ENCODE assay signal across 8 cellular contexts in the genomic region with DNA sequence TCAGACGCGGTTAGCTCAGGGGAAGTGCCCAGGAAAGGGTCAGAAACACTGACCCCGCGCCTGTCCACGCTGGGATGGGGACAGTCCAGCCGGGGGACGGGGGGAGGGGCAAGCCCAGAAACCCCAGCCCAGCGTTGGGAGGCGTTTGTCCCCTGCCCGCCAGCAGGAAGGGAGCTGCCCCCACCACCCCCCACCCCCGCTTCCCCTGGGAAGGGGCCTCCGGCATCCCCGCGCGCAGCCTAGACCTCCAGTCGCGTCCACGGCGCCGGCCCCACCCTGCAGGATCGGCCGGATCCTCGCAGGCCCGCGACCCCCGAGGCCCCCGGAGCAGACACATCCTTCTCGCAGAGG. TPM values are rescaled to one million over a fixed set of nuclear protein-coding genes. Genes with fewer than 3 reads are reported as not detected.
DNase-seq lines count a peak whose midpoint lies in the region; ATAC-seq and TF ChIP-seq lines count a peak whose summit lies in the region.

No MANE protein-coding gene starts in this region.

- in situ Hi-C loops in GM13977 (cut with MboI; ENCODE audit: low pct_unique_long_range_greater_than_20kb, low sequenced_read_pairs, unreplicated experiment) = no loop called here

- peaks cover 3% of the 10 kb centered on the region for H3K36me3 Mint-ChIP-seq in activated CD4-positive, alpha-beta T cell treated with anti-CD3 and anti-CD28 coated beads for 36 hours (ENCODE audit: low read depth)
- peaks cover 7% of the 10 kb centered on the region for H3K36me3 Mint-ChIP-seq in activated T-helper 2 cell treated with anti-CD3 and anti-CD28 coated beads, Interferon-gamma antibody, Interleukin-2, Interleukin-4, amounts not matched to agents 10 μg/mL and 5 μg/mL and 100 μg/mL, durations not matched to agents 14 hours and 24 hours and 36 hours (ENCODE audit: low read depth)

- no peak for TF ChIP-seq CTCF in GM13977 (IDR thresholded peaks at IDR 0.05; ENCODE audit: extremely low read depth, insufficient read depth, missing control alignments)

- intact Hi-C loops in activated CD4-positive, alpha-beta T cell treated with anti-CD3 and anti-CD28 coated beads for 36 hours (cut with DNase I, micrococcal nuclease) = loop anchor here in 1 of 2 experiments (1.0 kb wide), 2 partner anchors 23 to 34 kb away; a partner anchor contains a TSS
- intact Hi-C loops in activated T-helper 2 cell treated with anti-CD3 and anti-CD28 coated beads, Interferon-gamma antibody, Interleukin-2, Interleukin-4, amounts not matched to agents 10 μg/mL and 5 μg/mL and 100 μg/mL, durations not matched to agents 14 hours and 24 hours and 36 hours (cut with micrococcal nuclease) = no loop called here

- H3K27ac Mint-ChIP-seq in activated CD4-positive, alpha-beta T cell treated with anti-CD3 and anti-CD28 coated beads for 36 hours = peak overlapping the region; percentile 74
- H3K27ac Mint-ChIP-seq in activated T-helper 2 cell treated with anti-CD3 and anti-CD28 coated beads, Interferon-gamma antibody, Interleukin-2, Interleukin-4, amounts not matched to agents 10 μg/mL and 5 μg/mL and 100 μg/mL, durations not matched to agents 14 hours and 24 hours and 36 hours = no peak overlapping the region

- CTCF ChIA-PET in activated CD4-positive, alpha-beta T cell treated with anti-CD3 and anti-CD28 coated beads for 36 hours (lab: Charles Lee) = interaction anchor here (0.7 to 3.4 kb wide), 7 partner anchors 10 to 359 kb away, joined by 3 to 10 read pairs (median 4); a partner anchor contains a TSS

- POLR2A ChIA-PET in activated CD4-positive, alpha-beta T cell treated with anti-CD3 and anti-CD28 coated beads for 36 hours (lab: Charles Lee) = interaction anchor here (1.2 kb wide), 1 partner anchor 22 kb away, joined by 3 read pairs; a partner anchor contains a TSS

- H3K4me3 Mint-ChIP-seq in activated CD4-positive, alpha-beta T cell treated with anti-CD3 and anti-CD28 coated beads for 36 hours = peak overlapping the region; percentile 80
- H3K4me3 Mint-ChIP-seq in activated T-helper 2 cell treated with anti-CD3 and anti-CD28 coated beads, Interferon-gamma antibody, Interleukin-2, Interleukin-4, amounts not matched to agents 10 μg/mL and 5 μg/mL and 100 μg/mL, durations not matched to agents 14 hours and 24 hours and 36 hours (ENCODE audit: low read depth) = peak overlapping the region; percentile 77

- H3K9me3 Mint-ChIP-seq in activated CD4-positive, alpha-beta T cell treated with anti-CD3 and anti-CD28 coated beads for 36 hours (ENCODE audit: low read depth) = no peaks in the 10 kb centered on the region
- H3K9me3 Mint-ChIP-seq in activated T-helper 2 cell treated with anti-CD3 and anti-CD28 coated beads, Interferon-gamma antibody, Interleukin-2, Interleukin-4, amounts not matched to agents 10 μg/mL and 5 μg/mL and 100 μg/mL, durations not matched to agents 14 hours and 24 hours and 36 hours = no peaks in the 10 kb centered on the region

- H3K27me3 Mint-ChIP-seq in activated CD4-positive, alpha-beta T cell treated with anti-CD3 and anti-CD28 coated beads for 36 hours = no peaks in the 10 kb centered on the region
- H3K27me3 Mint-ChIP-seq in activated T-helper 2 cell treated with anti-CD3 and anti-CD28 coated beads, Interferon-gamma antibody, Interleukin-2, Interleukin-4, amounts not matched to agents 10 μg/mL and 5 μg/mL and 100 μg/mL, durations not matched to agents 14 hours and 24 hours and 36 hours (ENCODE audit: low read depth) = no peaks in the 10 kb centered on the region

- H3K27ac ChIP-seq in temporal lobe (ENCODE audit: low read depth, low read length) = peak overlapping the region; percentile 65

- DNase-seq in activated CD4-positive, alpha-beta T cell treated with anti-CD3 and anti-CD28 coated beads for 36 hours = no peak
- no peak for DNase-seq in activated CD4-positive, alpha-beta T cell treated with anti-CD3 and anti-CD28 coated beads for 4 hours
- no peak for DNase-seq in activated T-helper 2 cell treated with anti-CD3 and anti-CD28 coated beads, Interferon-gamma antibody, Interleukin-2, Interleukin-4, amounts not matched to agents 10 μg/mL and 5 μg/mL and 100 μg/mL, durations not matched to agents 14 hours and 24 hours and 36 hours (ENCODE audit: low spot score)
- DNase-seq in iPS-NIHi7 (ENCODE audit: extremely low spot score) (peak; percentile 31), islet precursor cell (no peak), GM13977 (ENCODE audit: low spot score) (no peak), dermis blood vessel endothelial cell (no peak)

- peaks cover 21% of the 10 kb centered on the region for H3K4me1 Mint-ChIP-seq in activated CD4-positive, alpha-beta T cell treated with anti-CD3 and anti-CD28 coated beads for 36 hours
- peaks cover 12% of the 10 kb centered on the region for H3K4me1 Mint-ChIP-seq in activated T-helper 2 cell treated with anti-CD3 and anti-CD28 coated beads, Interferon-gamma antibody, Interleukin-2, Interleukin-4, amounts not matched to agents 10 μg/mL and 5 μg/mL and 100 μg/mL, durations not matched to agents 14 hours and 24 hours and 36 hours (ENCODE audit: low read depth)

- no peak for ATAC-seq in activated CD4-positive, alpha-beta T cell treated with anti-CD3 and anti-CD28 coated beads for 36 hours

RNA-seq across cellular contexts. Expression of a gene that starts 0.3 kb away (rescaled TPM):
- 10 to 100 TPM; 19.3 to 25.7 TPM for total RNA-seq in activated CD4-positive, alpha-beta T cell treated with anti-CD3 and anti-CD28 coated beads for 36 hours
- total RNA-seq in activated T-helper 2 cell treated with anti-CD3 and anti-CD28 coated beads, Interferon-gamma antibody, Interleukin-2, Interleukin-4, amounts not matched to agents 10 μg/mL and 5 μg/mL and 100 μg/mL, durations not matched to agents 14 hours and 24 hours and 36 hours = 39.2 and 40.1 TPM in 2 replicates
- total RNA-seq in temporal lobe (25.3 TPM), dermis blood vessel endothelial cell (175 and 182 TPM in 2 replicates)

RNA-seq across cellular contexts. Expression of a gene that starts 20.5 kb away (rescaled TPM):
- total RNA-seq in activated CD4-positive, alpha-beta T cell treated with anti-CD3 and anti-CD28 coated beads for 36 hours = under 1 TPM; 0.16 to 0.25 TPM
- 1.1 and 1.6 TPM in 2 replicates for total RNA-seq in activated T-helper 2 cell treated with anti-CD3 and anti-CD28 coated beads, Interferon-gamma antibody, Interleukin-2, Interleukin-4, amounts not matched to agents 10 μg/mL and 5 μg/mL and 100 μg/mL, durations not matched to agents 14 hours and 24 hours and 36 hours
- total RNA-seq in temporal lobe (not detected), dermis blood vessel endothelial cell (0.17 and 0.42 TPM in 2 replicates)

RNA-seq across cellular contexts. Expression of a gene that starts 22.5 kb away (rescaled TPM):
- 10 to 100 TPM; 69.3 to 72.6 TPM for total RNA-seq in activated CD4-positive, alpha-beta T cell treated with anti-CD3 and anti-CD28 coated beads for 36 hours
- 113 TPM in 2 replicates for total RNA-seq in activated T-helper 2 cell treated with anti-CD3 and anti-CD28 coated beads, Interferon-gamma antibody, Interleukin-2, Interleukin-4, amounts not matched to agents 10 μg/mL and 5 μg/mL and 100 μg/mL, durations not matched to agents 14 hours and 24 hours and 36 hours
- total RNA-seq in temporal lobe (29.3 TPM), dermis blood vessel endothelial cell (29.5 and 39.5 TPM in 2 replicates)

RNA-seq across cellular contexts. Expression of a gene that starts 33.7 kb away (rescaled TPM):
- total RNA-seq in activated CD4-positive, alpha-beta T cell treated with anti-CD3 and anti-CD28 coated beads for 36 hours = 100 to 1,000 TPM; 106 to 145 TPM
- 128 and 134 TPM in 2 replicates for total RNA-seq in activated T-helper 2 cell treated with anti-CD3 and anti-CD28 coated beads, Interferon-gamma antibody, Interleukin-2, Interleukin-4, amounts not matched to agents 10 μg/mL and 5 μg/mL and 100 μg/mL, durations not matched to agents 14 hours and 24 hours and 36 hours
- 12.0 TPM for total RNA-seq in temporal lobe
- total RNA-seq in dermis blood vessel endothelial cell = 17.0 and 25.5 TPM in 2 replicates
